In the genomic region with DNA sequence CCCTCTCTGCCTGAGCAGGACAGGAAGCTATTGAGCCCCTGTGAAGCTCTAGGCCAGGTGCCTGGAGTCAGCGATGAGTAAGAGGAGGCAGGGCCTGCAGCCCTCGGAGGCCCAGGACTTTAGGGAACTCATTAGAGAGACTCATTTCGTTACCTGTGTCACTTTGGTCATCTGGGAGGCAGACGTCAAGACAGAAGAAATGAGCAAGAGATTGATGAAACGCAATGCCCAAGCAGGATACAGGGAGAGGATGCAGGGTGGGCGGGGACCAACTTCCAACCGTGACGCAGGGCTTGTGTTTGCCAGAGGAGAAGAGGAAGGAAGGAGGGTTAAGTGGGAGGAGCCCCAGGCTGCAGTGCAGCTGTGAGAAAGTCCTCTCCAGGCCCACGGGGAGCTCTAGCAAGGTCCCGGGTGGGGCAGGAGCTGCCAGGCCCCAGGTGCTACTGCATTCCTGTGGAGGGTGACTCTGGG, we compare ENCODE assay signal across 1 cellular context.
TF ChIP-seq lines count a peak whose summit lies in the region.

No MANE protein-coding gene starts in this region.

TF ChIP-seq in SK-N-SH, 30 proteins besides CTCF, POLR2A, EP300 and RAD21 (continued from another document):
- TF ChIP-seq, protein P1, sequence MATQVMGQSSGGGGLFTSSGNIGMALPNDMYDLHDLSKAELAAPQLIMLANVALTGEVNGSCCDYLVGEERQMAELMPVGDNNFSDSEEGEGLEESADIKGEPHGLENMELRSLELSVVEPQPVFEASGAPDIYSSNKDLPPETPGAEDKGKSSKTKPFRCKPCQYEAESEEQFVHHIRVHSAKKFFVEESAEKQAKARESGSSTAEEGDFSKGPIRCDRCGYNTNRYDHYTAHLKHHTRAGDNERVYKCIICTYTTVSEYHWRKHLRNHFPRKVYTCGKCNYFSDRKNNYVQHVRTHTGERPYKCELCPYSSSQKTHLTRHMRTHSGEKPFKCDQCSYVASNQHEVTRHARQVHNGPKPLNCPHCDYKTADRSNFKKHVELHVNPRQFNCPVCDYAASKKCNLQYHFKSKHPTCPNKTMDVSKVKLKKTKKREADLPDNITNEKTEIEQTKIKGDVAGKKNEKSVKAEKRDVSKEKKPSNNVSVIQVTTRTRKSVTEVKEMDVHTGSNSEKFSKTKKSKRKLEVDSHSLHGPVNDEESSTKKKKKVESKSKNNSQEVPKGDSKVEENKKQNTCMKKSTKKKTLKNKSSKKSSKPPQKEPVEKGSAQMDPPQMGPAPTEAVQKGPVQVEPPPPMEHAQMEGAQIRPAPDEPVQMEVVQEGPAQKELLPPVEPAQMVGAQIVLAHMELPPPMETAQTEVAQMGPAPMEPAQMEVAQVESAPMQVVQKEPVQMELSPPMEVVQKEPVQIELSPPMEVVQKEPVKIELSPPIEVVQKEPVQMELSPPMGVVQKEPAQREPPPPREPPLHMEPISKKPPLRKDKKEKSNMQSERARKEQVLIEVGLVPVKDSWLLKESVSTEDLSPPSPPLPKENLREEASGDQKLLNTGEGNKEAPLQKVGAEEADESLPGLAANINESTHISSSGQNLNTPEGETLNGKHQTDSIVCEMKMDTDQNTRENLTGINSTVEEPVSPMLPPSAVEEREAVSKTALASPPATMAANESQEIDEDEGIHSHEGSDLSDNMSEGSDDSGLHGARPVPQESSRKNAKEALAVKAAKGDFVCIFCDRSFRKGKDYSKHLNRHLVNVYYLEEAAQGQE (IDR thresholded peaks at IDR 0.05; ENCODE audit: low read depth, low read length) = no peak
- TF ChIP-seq, protein P2, sequence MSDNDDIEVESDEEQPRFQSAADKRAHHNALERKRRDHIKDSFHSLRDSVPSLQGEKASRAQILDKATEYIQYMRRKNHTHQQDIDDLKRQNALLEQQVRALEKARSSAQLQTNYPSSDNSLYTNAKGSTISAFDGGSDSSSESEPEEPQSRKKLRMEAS (IDR thresholded peaks at IDR 0.05; ENCODE audit: low read depth) = no peak
- TF ChIP-seq CHD2 (IDR thresholded peaks at IDR 0.05; ENCODE audit: low read length, partially characterized antibody) (no peak), FOSL2 (IDR thresholded peaks at IDR 0.05; ENCODE audit: borderline replicate concordance, low read depth) (no peak)
- TF ChIP-seq, protein P3, sequence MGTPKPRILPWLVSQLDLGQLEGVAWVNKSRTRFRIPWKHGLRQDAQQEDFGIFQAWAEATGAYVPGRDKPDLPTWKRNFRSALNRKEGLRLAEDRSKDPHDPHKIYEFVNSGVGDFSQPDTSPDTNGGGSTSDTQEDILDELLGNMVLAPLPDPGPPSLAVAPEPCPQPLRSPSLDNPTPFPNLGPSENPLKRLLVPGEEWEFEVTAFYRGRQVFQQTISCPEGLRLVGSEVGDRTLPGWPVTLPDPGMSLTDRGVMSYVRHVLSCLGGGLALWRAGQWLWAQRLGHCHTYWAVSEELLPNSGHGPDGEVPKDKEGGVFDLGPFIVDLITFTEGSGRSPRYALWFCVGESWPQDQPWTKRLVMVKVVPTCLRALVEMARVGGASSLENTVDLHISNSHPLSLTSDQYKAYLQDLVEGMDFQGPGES (IDR thresholded peaks at IDR 0.05; ENCODE audit: low read depth, low read length) = no peak
